Comparison of ENCODE assay signal across 12 cellular contexts in genomic region chr16:30381351-30382041, GRCh38. TPM values are rescaled to one million over a fixed set of nuclear protein-coding genes. Genes with fewer than 3 reads are reported as not detected.
DNase-seq lines count a peak whose midpoint lies in the region; ATAC-seq, FAIRE-seq and TF ChIP-seq lines count a peak whose summit lies in the region.
"Had no signal": no experiment of that assay in that cellular context is flagged by ENCODE, and none has a peak within 500 bp of the region (broad histone marks: within the 10 kb centered on the region; RNA-seq: fewer than 3 reads in every experiment).

No MANE protein-coding gene starts in this region.

- no peak overlapping the region for H3K9ac ChIP-seq in mesenchymal stem cell (ENCODE audit: low read length)

- H3K36me3 ChIP-seq in mesenchymal stem cell (ENCODE audit: control insufficient read depth in 1 of 2, insufficient read depth in 2 of 2, low read depth in 1 of 2, low read length in 2 of 2): peaks cover 7% of the 10 kb centered on the region in 2 experiments
- H3K36me3 ChIP-seq: tibial artery had no signal

- H3K14ac ChIP-seq in mesenchymal stem cell (ENCODE audit: low read length in 2 of 2): no peak overlapping the region

- no peak overlapping the region for H2BK15ac ChIP-seq in mesenchymal stem cell (ENCODE audit: low read depth, poor library complexity, severe bottlenecking)

- no peak overlapping the region for H3K23ac ChIP-seq in mesenchymal stem cell (ENCODE audit: low read length in 2 of 2)

- TF ChIP-seq CTCF in A549 (IDR thresholded peaks at IDR 0.05) (no peak), GM12875 (IDR thresholded peaks at IDR 0.05; ENCODE audit: borderline replicate concordance, insufficient read depth, low read depth, low read length) (no peak)

- peak overlapping the region; percentile 90 for H3K4me3 Mint-ChIP-seq in activated CD4-positive, alpha-beta T cell treated with anti-CD3 and anti-CD28 coated beads, Interleukin-2, amount 10 ng/mL, durations not matched to agents 7 days and 5 days

- H3K4me1 ChIP-seq in A549: peaks cover 12% of the 10 kb centered on the region
- peaks cover 18% of the 10 kb centered on the region for H3K4me1 ChIP-seq in mesenchymal stem cell (ENCODE audit: control insufficient read depth, insufficient read depth, low read depth, low read length)

- H3K27me3 Mint-ChIP-seq in activated CD4-positive, alpha-beta T cell treated with anti-CD3 and anti-CD28 coated beads, Interleukin-2, amount 10 ng/mL, durations not matched to agents 7 days and 5 days: no peaks in the 10 kb centered on the region

- no peak overlapping the region for H2BK120ac ChIP-seq in mesenchymal stem cell (ENCODE audit: low read depth, low read length)

- no peak overlapping the region for H2BK12ac ChIP-seq in mesenchymal stem cell (ENCODE audit: low read length in 2 of 2)

- peaks cover 43% of the 10 kb centered on the region for H3K36me3 Mint-ChIP-seq in activated CD4-positive, alpha-beta T cell treated with anti-CD3 and anti-CD28 coated beads, Interleukin-2, amount 10 ng/mL, durations not matched to agents 7 days and 5 days (ENCODE audit: low read depth)

- H3K4me3 ChIP-seq in A549 (no peak overlapping the region), GM12875 (ENCODE audit: low read depth, low read length) (peak overlapping the region; percentile 59), mesenchymal stem cell (ENCODE audit: insufficient read depth in 1 of 2, low read depth in 1 of 2, low read length in 2 of 2) (no peak overlapping the region)
- H3K4me3 ChIP-seq: tibial artery had no signal

- peaks cover 6% of the 10 kb centered on the region for H3K79me1 ChIP-seq in mesenchymal stem cell (replicated peaks; ENCODE audit: low read length, poor library complexity, severe bottlenecking)

- H3K4ac ChIP-seq in mesenchymal stem cell (ENCODE audit: low read depth in 1 of 2, low read length in 2 of 2): no peak overlapping the region

- H2BK5ac ChIP-seq in mesenchymal stem cell (ENCODE audit: low read depth, low read length, poor library complexity, severe bottlenecking): no peak overlapping the region

- WGBS in A549 (ENCODE audit: missing lambda C conversion rate): 88% methylated on average over 9 of the region's 10 CpGs
- WGBS in mesenchymal stem cell: 89% methylated on average over 8 of the region's 10 CpGs

- H3K9me3 Mint-ChIP-seq in activated CD4-positive, alpha-beta T cell treated with anti-CD3 and anti-CD28 coated beads, Interleukin-2, amount 10 ng/mL, durations not matched to agents 7 days and 5 days: no peaks in the 10 kb centered on the region

- no peak overlapping the region for H3K27ac ChIP-seq in A549
- H3K27ac ChIP-seq in mesenchymal stem cell (ENCODE audit: low read length, poor library complexity, severe bottlenecking): no peak overlapping the region
- H3K27ac ChIP-seq: tibial artery had no signal

- ATAC-seq in A549 (no peak), HG03045 (IDR thresholded peaks at IDR 0.05; ENCODE audit: unreplicated experiment) (no peak), GM18505 (IDR thresholded peaks at IDR 0.05; ENCODE audit: unreplicated experiment) (no peak)

- no peak overlapping the region for H4K8ac ChIP-seq in mesenchymal stem cell (ENCODE audit: low read length)

- H3K18ac ChIP-seq in mesenchymal stem cell (ENCODE audit: low read depth in 1 of 2, low read length in 2 of 2): no peak overlapping the region

- CTCF ChIA-PET in A549 (lab: Yijun Ruan, JAX): interaction anchor here (1.5 to 6.1 kb wide), 3 partner anchors 12 to 27 kb away, joined by 3 to 26 read pairs (median 9); partner anchors contain the start of gene ZNF48
- CTCF ChIA-PET in activated CD4-positive, alpha-beta T cell treated with anti-CD3 and anti-CD28 coated beads, Interleukin-2, amount 10 ng/mL, durations not matched to agents 7 days and 5 days (lab: Charles Lee): interaction anchor here (1.5 to 2.8 kb wide), 4 partner anchors 10 to 234 kb away, joined by 3 to 13 read pairs (median 7); partner anchors contain the start of gene ZNF48

- H3K9me3 ChIP-seq in A549: no peaks in the 10 kb centered on the region
- no peaks in the 10 kb centered on the region for H3K9me3 ChIP-seq in mesenchymal stem cell (ENCODE audit: control insufficient read depth, low read length)
- H3K9me3 ChIP-seq: tibial artery had no signal

- H4K91ac ChIP-seq in mesenchymal stem cell (ENCODE audit: low read length): peak overlapping the region; percentile 29

- H2AFZ ChIP-seq in mesenchymal stem cell (ENCODE audit: low read depth, low read length): no peak overlapping the region

- POLR2A ChIA-PET in A549 (lab: Yijun Ruan, JAX): no interaction called here
- POLR2A ChIA-PET in activated CD4-positive, alpha-beta T cell treated with anti-CD3 and anti-CD28 coated beads, Interleukin-2, amount 10 ng/mL, durations not matched to agents 7 days and 5 days (lab: Charles Lee): no interaction called here

- no peak for TF ChIP-seq RAD21 in A549 (conservative IDR thresholded peaks at IDR 0.05 in 1 of 2, IDR thresholded peaks at IDR 0.05 in 1 of 2)

- peak overlapping the region; percentile 90 for H3K27ac Mint-ChIP-seq in activated CD4-positive, alpha-beta T cell treated with anti-CD3 and anti-CD28 coated beads, Interleukin-2, amount 10 ng/mL, durations not matched to agents 7 days and 5 days

- H3K4me1 Mint-ChIP-seq in activated CD4-positive, alpha-beta T cell treated with anti-CD3 and anti-CD28 coated beads, Interleukin-2, amount 10 ng/mL, durations not matched to agents 7 days and 5 days: peaks cover 65% of the 10 kb centered on the region

- TF ChIP-seq POLR2A in A549 (IDR thresholded peaks at IDR 0.05; ENCODE audit: low read length) (no peak), GM18505 (IDR thresholded peaks at IDR 0.05; ENCODE audit: borderline replicate concordance, extremely low read depth, insufficient read depth, insufficient read length) (no peak)

- TF ChIP-seq EP300 in A549 (IDR thresholded peaks at IDR 0.05): no peak

- no peaks in the 10 kb centered on the region for H3K27me3 ChIP-seq in mesenchymal stem cell (ENCODE audit: control insufficient read depth in 1 of 2, insufficient read depth in 1 of 2, low read length in 2 of 2)
- H3K27me3 ChIP-seq: tibial artery had no signal

- H3K4me2 ChIP-seq in A549 (no peak overlapping the region), mesenchymal stem cell (ENCODE audit: low read length, poor library complexity, severe bottlenecking) (no peak overlapping the region)

- no peak for FAIRE-seq in A549 (lab: Jason Lieb, UNC)
- FAIRE-seq: D721Med had no signal

- H2AK5ac ChIP-seq in mesenchymal stem cell (ENCODE audit: low read length, severe bottlenecking): no peak overlapping the region

- DNase-seq in A549 (ENCODE audit: low read depth in 1 of 2, low spot score in 1 of 2) (no peak), mesenchymal stem cell (no peak), NCI-H748 (lab: John Stamatoyannopoulos, UW; ENCODE audit: unreplicated experiment) (no peak), DMS 273 treated with DMSO at 0.1 percent for 48 hours (lab: John Stamatoyannopoulos, UW) (no peak)
- peak; percentile 52 for DNase-seq in activated CD4-positive, alpha-beta T cell treated with anti-CD3 and anti-CD28 coated beads, Interleukin-2, amount 10 ng/mL, durations not matched to agents 7 days and 5 days
- DNase-seq: NCI-H774, tibial artery had no signal

RNA-seq across cellular contexts. Expression of gene SEPTIN1, which starts 0.9 kb away (rescaled TPM):
- polyA plus RNA-seq in A549 (2011; rRNA removed): 0.13 and 0.17 TPM in 2 replicates
- 0.75 and 0.91 TPM in 2 replicates for polyA plus RNA-seq in A549 (2012; cell fraction: cytosol; rRNA removed)
- 0.54 and 0.69 TPM in 2 replicates for polyA plus RNA-seq in A549 (2012; cell fraction: nucleus; rRNA removed)
- polyA plus RNA-seq in A549 (2017; fragmentation: RNase III; extraction: RNeasy Plus Mini Kit Qiagen cat#74134 plus additional on column Dnase treatment): 0.58 to 0.73 TPM (median 0.65 TPM) in 3 replicates
- not detected in 2 replicates for polyA minus RNA-seq in A549 (2011; rRNA and poly(A)+ RNA removed)
- 100 to 1,000 TPM; 383 to 413 TPM for total RNA-seq in activated CD4-positive, alpha-beta T cell treated with anti-CD3 and anti-CD28 coated beads, Interleukin-2, amount 10 ng/mL, durations not matched to agents 7 days and 5 days
- 1.3 TPM for polyA plus RNA-seq in mesenchymal stem cell (2013, experiment 1 of 2)
- polyA plus RNA-seq in mesenchymal stem cell (2013, experiment 2 of 2): 1.3 TPM

RNA-seq across cellular contexts. Expression of gene MYL11, which starts 6.9 kb away (rescaled TPM):
- polyA plus RNA-seq in A549 (2011; rRNA removed) (not detected in 2 replicates), A549 (2017; fragmentation: RNase III; extraction: RNeasy Plus Mini Kit Qiagen cat#74134 plus additional on column Dnase treatment) (0.46 to 0.70 TPM (median 0.55 TPM) in 3 replicates)
- polyA plus RNA-seq in A549 (2012; cell fraction: cytosol; rRNA removed): 0.38 and 0.45 TPM in 2 replicates
- not detected in 2 replicates for polyA plus RNA-seq in A549 (2012; cell fraction: nucleus; rRNA removed)
- not detected in 2 replicates for polyA minus RNA-seq in A549 (2011; rRNA and poly(A)+ RNA removed)
- total RNA-seq in activated CD4-positive, alpha-beta T cell treated with anti-CD3 and anti-CD28 coated beads, Interleukin-2, amount 10 ng/mL, durations not matched to agents 7 days and 5 days: not detected
- 1.7 TPM for polyA plus RNA-seq in mesenchymal stem cell (2013, experiment 1 of 2)
- polyA plus RNA-seq in mesenchymal stem cell (2013, experiment 2 of 2): 3.1 TPM
- total RNA-seq: fibroblast of villous mesenchyme had no signal

RNA-seq across cellular contexts. Expression of gene TBC1D10B, which starts 11.2 kb away (rescaled TPM):
- 10.9 and 12.6 TPM in 2 replicates for polyA plus RNA-seq in A549 (2011; rRNA removed)
- polyA plus RNA-seq in A549 (2012; cell fraction: cytosol; rRNA removed): 19.3 and 22.4 TPM in 2 replicates
- 35.7 and 37.3 TPM in 2 replicates for polyA plus RNA-seq in A549 (2012; cell fraction: nucleus; rRNA removed)
- 21.5 to 24.0 TPM (median 23.2 TPM) in 3 replicates for polyA plus RNA-seq in A549 (2017; fragmentation: RNase III; extraction: RNeasy Plus Mini Kit Qiagen cat#74134 plus additional on column Dnase treatment)
- polyA minus RNA-seq in A549 (2011; rRNA and poly(A)+ RNA removed): 21.7 and 27.9 TPM in 2 replicates
- total RNA-seq in activated CD4-positive, alpha-beta T cell treated with anti-CD3 and anti-CD28 coated beads, Interleukin-2, amount 10 ng/mL, durations not matched to agents 7 days and 5 days: 10 to 100 TPM; 63.9 to 69.9 TPM
- polyA plus RNA-seq in mesenchymal stem cell (2013, experiment 1 of 2): 23.4 TPM
- polyA plus RNA-seq in mesenchymal stem cell (2013, experiment 2 of 2): 21.8 TPM

RNA-seq across cellular contexts. Expression of gene ZNF48, which starts 13.7 kb away (rescaled TPM):
- 7.0 and 9.3 TPM in 2 replicates for polyA plus RNA-seq in A549 (2011; rRNA removed)
- polyA plus RNA-seq in A549 (2012; cell fraction: cytosol; rRNA removed): 8.1 and 10.4 TPM in 2 replicates
- 12.0 and 13.2 TPM in 2 replicates for polyA plus RNA-seq in A549 (2012; cell fraction: nucleus; rRNA removed)
- 9.1 to 10.4 TPM (median 9.7 TPM) in 3 replicates for polyA plus RNA-seq in A549 (2017; fragmentation: RNase III; extraction: RNeasy Plus Mini Kit Qiagen cat#74134 plus additional on column Dnase treatment)
- 7.2 and 9.6 TPM in 2 replicates for polyA minus RNA-seq in A549 (2011; rRNA and poly(A)+ RNA removed)
- 10 to 100 TPM; 13.7 to 13.9 TPM for total RNA-seq in activated CD4-positive, alpha-beta T cell treated with anti-CD3 and anti-CD28 coated beads, Interleukin-2, amount 10 ng/mL, durations not matched to agents 7 days and 5 days
- polyA plus RNA-seq in mesenchymal stem cell (2013, experiment 1 of 2): 6.3 TPM
- 5.5 TPM for polyA plus RNA-seq in mesenchymal stem cell (2013, experiment 2 of 2)

RNA-seq across cellular contexts. Expression of gene ZNF771, which starts 25.9 kb away (rescaled TPM):
- polyA plus RNA-seq in A549 (2011; rRNA removed) (5.0 and 5.7 TPM in 2 replicates), A549 (2017; fragmentation: RNase III; extraction: RNeasy Plus Mini Kit Qiagen cat#74134 plus additional on column Dnase treatment) (6.8 to 7.9 TPM (median 7.2 TPM) in 3 replicates)
- 13.6 and 22.1 TPM in 2 replicates for polyA plus RNA-seq in A549 (2012; cell fraction: cytosol; rRNA removed)
- 12.7 and 26.3 TPM in 2 replicates for polyA plus RNA-seq in A549 (2012; cell fraction: nucleus; rRNA removed)
- 2.8 and 3.6 TPM in 2 replicates for polyA minus RNA-seq in A549 (2011; rRNA and poly(A)+ RNA removed)
- 1 to 10 TPM; 3.4 to 3.7 TPM for total RNA-seq in activated CD4-positive, alpha-beta T cell treated with anti-CD3 and anti-CD28 coated beads, Interleukin-2, amount 10 ng/mL, durations not matched to agents 7 days and 5 days
- 5.2 TPM for polyA plus RNA-seq in mesenchymal stem cell (2013, experiment 1 of 2)
- 4.6 TPM for polyA plus RNA-seq in mesenchymal stem cell (2013, experiment 2 of 2)
